In genomic region chr19:48501961-48502719, GRCh38 we compare ENCODE assay signal across 6 cellular contexts. TPM values are rescaled to one million over a fixed set of nuclear protein-coding genes. Genes with fewer than 3 reads are reported as not detected.
DNase-seq lines count a peak whose midpoint lies in the region; ATAC-seq and TF ChIP-seq lines count a peak whose summit lies in the region.

No MANE protein-coding gene starts in this region.

- H3K36me3 ChIP-seq in endodermal cell (ENCODE audit: control insufficient read depth, insufficient read depth, low read length) (no peaks in the 10 kb centered on the region), smooth muscle cell (ENCODE audit: low read depth) (no peaks in the 10 kb centered on the region)

- H3K9ac ChIP-seq in endodermal cell (ENCODE audit: extremely low read depth, low read length, poor library complexity, severe bottlenecking) (no peak overlapping the region), smooth muscle cell (ENCODE audit: low read depth) (no peak overlapping the region)

- H3K27me3 Mint-ChIP-seq in CD14-positive monocyte (ENCODE audit: low read depth in 3 of 3) (peaks cover 21 to 48% (median 27%) of the 10 kb centered on the region in 3 donors), T-helper 17 cell (peaks cover 4% of the 10 kb centered on the region), endodermal cell (ENCODE audit: insufficient read depth) (peaks cover 10% of the 10 kb centered on the region)

- H3K4me1 ChIP-seq in endodermal cell (ENCODE audit: control insufficient read depth, insufficient read depth, low read length): no peaks in the 10 kb centered on the region
- peaks cover 4% of the 10 kb centered on the region for H3K4me1 ChIP-seq in smooth muscle cell (ENCODE audit: low read depth)

- no peak for TF ChIP-seq CTCF in CD14-positive monocyte (IDR thresholded peaks at IDR 0.05)
- TF ChIP-seq CTCF in endodermal cell (conservative IDR thresholded peaks at IDR 0.05): no peak
- TF ChIP-seq CTCF in smooth muscle cell (IDR thresholded peaks at IDR 0.05; ENCODE audit: borderline replicate concordance, insufficient read depth, poor library complexity, severe bottlenecking): no peak

- WGBS in endodermal cell (ENCODE audit: insufficient coverage in 1 of 2, insufficient read length in 1 of 2), 2 experiments: 5 to 9% methylated on average over 19 to 24 of the region's 24 CpGs
- WGBS in smooth muscle cell (ENCODE audit: low lambda C conversion rate): 9% methylated on average over 18 of the region's 24 CpGs

- H3F3A ChIP-seq in smooth muscle cell (ENCODE audit: low read depth): no peaks in the 10 kb centered on the region

- peak; percentile 80 for DNase-seq in CD14-positive monocyte (ENCODE audit: low spot score)
- peak; percentile 36 for DNase-seq in M059J (ENCODE audit: low read depth)
- DNase-seq in T-helper 17 cell: peak; percentile 53 to 73 (median 56)
- DNase-seq in endodermal cell: peak; percentile 100
- peak; percentile 52 to 63 for DNase-seq in stimulated activated CD4-positive, alpha-beta T cell treated with anti-CD3 and anti-CD28 coated beads, Interleukin-1b, Interleukin-23, amount 100 ng/mL, for 4 hours (ENCODE audit: low read depth in 2 of 2)
- no peak for DNase-seq in smooth muscle cell (lab: John Stamatoyannopoulos, UW; ENCODE audit: unreplicated experiment)

- H3K27ac ChIP-seq in endodermal cell (ENCODE audit: low read depth, low read length) (no peak overlapping the region), smooth muscle cell (ENCODE audit: low read depth) (no peak overlapping the region)

- no peak overlapping the region for H2AFZ ChIP-seq in smooth muscle cell (ENCODE audit: low read depth)

- intact Hi-C loops in CD14-positive monocyte (cut with micrococcal nuclease): loop anchor here in 1 of 2 donors (1.0 kb wide), 1 partner anchor 9 kb away; no protein-coding TSS in a partner anchor

- peaks cover 20% of the 10 kb centered on the region for H3K4me1 Mint-ChIP-seq in CD14-positive monocyte
- peaks cover 23% of the 10 kb centered on the region for H3K4me1 Mint-ChIP-seq in T-helper 17 cell
- H3K4me1 Mint-ChIP-seq in endodermal cell: peaks cover 6% of the 10 kb centered on the region

- peak overlapping the region in 1 of 7 donors; percentile 89 for H3K27ac Mint-ChIP-seq in CD14-positive monocyte
- no peak overlapping the region for H3K27ac Mint-ChIP-seq in T-helper 17 cell
- peak overlapping the region; percentile 80 for H3K27ac Mint-ChIP-seq in endodermal cell

- H3K36me3 Mint-ChIP-seq in CD14-positive monocyte (no peaks in the 10 kb centered on the region), T-helper 17 cell (ENCODE audit: low read depth) (no peaks in the 10 kb centered on the region), endodermal cell (ENCODE audit: low read depth) (no peaks in the 10 kb centered on the region)

- H3K9me3 Mint-ChIP-seq in CD14-positive monocyte: peaks cover 0 to 7% (median 5%) of the 10 kb centered on the region in 7 donors
- no peaks in the 10 kb centered on the region for H3K9me3 Mint-ChIP-seq in endodermal cell

- no peak overlapping the region for H3K4me2 ChIP-seq in smooth muscle cell

- H4K20me1 ChIP-seq in smooth muscle cell (ENCODE audit: low read depth): no peaks in the 10 kb centered on the region

- no peaks in the 10 kb centered on the region for H3K9me3 ChIP-seq in T-helper 17 cell (ENCODE audit: control insufficient read depth, low read length, poor library complexity, severe bottlenecking)
- H3K9me3 ChIP-seq in endodermal cell (ENCODE audit: control insufficient read depth, low read length): no peaks in the 10 kb centered on the region
- no peaks in the 10 kb centered on the region for H3K9me3 ChIP-seq in smooth muscle cell (replicated peaks; ENCODE audit: low read depth)

- H3K27me3 ChIP-seq in endodermal cell (ENCODE audit: control insufficient read depth, insufficient read depth, low read length, poor library complexity, severe bottlenecking): no peaks in the 10 kb centered on the region
- H3K27me3 ChIP-seq in smooth muscle cell (ENCODE audit: low read depth): no peaks in the 10 kb centered on the region

- H3K79me2 ChIP-seq in smooth muscle cell (ENCODE audit: low read depth): no peaks in the 10 kb centered on the region

- H3K4me3 ChIP-seq in endodermal cell (ENCODE audit: low read length) (peak overlapping the region; percentile 74), smooth muscle cell (no peak overlapping the region)

- ATAC-seq in T-helper 17 cell: peak; percentile 80

- H3K4me3 Mint-ChIP-seq in CD14-positive monocyte (peak overlapping the region; percentile 61 to 76), T-helper 17 cell (peak overlapping the region; percentile 82), endodermal cell (peak overlapping the region; percentile 72)

RNA-seq across cellular contexts. Expression of gene LMTK3, which starts 9.5 kb away (rescaled TPM):
- polyA plus RNA-seq in CD14-positive monocyte: not detected
- total RNA-seq in M059J (2014; rRNA removed; shearing (Covaris generic)): 0.17 TPM in 1 of 2 replicates, not detected in the other
- total RNA-seq in T-helper 17 cell: 10 to 100 TPM; 11.5 to 18.4 TPM
- total RNA-seq in endodermal cell: 10 to 100 TPM; 11.1 to 14.5 TPM
- polyA plus RNA-seq in endodermal cell (2013, experiment 1 of 2): 9.3 TPM
- 7.6 TPM for polyA plus RNA-seq in endodermal cell (2013, experiment 2 of 2)
- 1.1 and 3.1 TPM in 2 replicates for total RNA-seq in smooth muscle cell
- 0.66 and 1.8 TPM in 2 replicates for polyA plus RNA-seq in smooth muscle cell

RNA-seq across cellular contexts. Expression of gene CYTH2, which starts 33.0 kb away (rescaled TPM):
- polyA plus RNA-seq in CD14-positive monocyte (10 to 100 TPM; 21.3 to 21.7 TPM), smooth muscle cell (62.1 and 95.0 TPM in 2 replicates)
- 33.5 and 63.4 TPM in 2 replicates for total RNA-seq in M059J (2014; rRNA removed; shearing (Covaris generic))
- total RNA-seq in T-helper 17 cell (10 to 100 TPM; 42.3 to 53.4 TPM), endodermal cell (100 to 1,000 TPM; 106 to 133 TPM), smooth muscle cell (44.5 and 49.7 TPM in 2 replicates)
- polyA plus RNA-seq in endodermal cell (2013, experiment 1 of 2): 133 TPM
- polyA plus RNA-seq in endodermal cell (2013, experiment 2 of 2): 112 TPM

RNA-seq across cellular contexts. Expression of gene KCNJ14, which starts 46.8 kb away (rescaled TPM):
- polyA plus RNA-seq in CD14-positive monocyte: under 1 TPM in 1 of 2 donors, not detected in 1; 0.09 TPM
- 0.02 and 0.47 TPM in 2 replicates for total RNA-seq in M059J (2014; rRNA removed; shearing (Covaris generic))
- 1 to 10 TPM; 1.7 to 2.5 TPM for total RNA-seq in T-helper 17 cell
- total RNA-seq in endodermal cell: 1 to 10 TPM in 1 of 2 donors, under 1 TPM in 1; 0.73 to 1.1 TPM
- 0.43 TPM for polyA plus RNA-seq in endodermal cell (2013, experiment 1 of 2)
- polyA plus RNA-seq in endodermal cell (2013, experiment 2 of 2): 0.62 TPM
- total RNA-seq in smooth muscle cell: 1.2 and 1.8 TPM in 2 replicates
- 1.7 and 2.0 TPM in 2 replicates for polyA plus RNA-seq in smooth muscle cell

RNA-seq across cellular contexts. Expression of gene SULT2B1, which starts 49.8 kb away (rescaled TPM):
- polyA plus RNA-seq in CD14-positive monocyte (under 1 TPM in 1 of 2 donors, not detected in 1; 0.40 TPM), smooth muscle cell (0.13 and 2.3 TPM in 2 replicates)
- total RNA-seq in M059J (2014; rRNA removed; shearing (Covaris generic)): not detected in 2 replicates
- total RNA-seq in T-helper 17 cell (not detected), endodermal cell (1 to 10 TPM in 1 of 2 donors, under 1 TPM in 1; 0.35 to 2.4 TPM), smooth muscle cell (1.7 TPM in 1 of 2 replicates, not detected in the other)
- 0.18 TPM for polyA plus RNA-seq in endodermal cell (2013, experiment 1 of 2)
- 0.29 TPM for polyA plus RNA-seq in endodermal cell (2013, experiment 2 of 2)

RNA-seq across cellular contexts. Expression of gene GRWD1, which starts 56.4 kb away (rescaled TPM):
- polyA plus RNA-seq in CD14-positive monocyte: 10 to 100 TPM in 1 of 2 donors, 1 to 10 TPM in 1; 10.0 to 13.9 TPM
- total RNA-seq in M059J (2014; rRNA removed; shearing (Covaris generic)): 41.3 and 49.9 TPM in 2 replicates
- 10 to 100 TPM; 32.5 TPM for total RNA-seq in T-helper 17 cell
- total RNA-seq in endodermal cell: 10 to 100 TPM; 36.6 to 39.2 TPM
- polyA plus RNA-seq in endodermal cell (2013, experiment 1 of 2): 15.0 TPM
- 15.6 TPM for polyA plus RNA-seq in endodermal cell (2013, experiment 2 of 2)
- total RNA-seq in smooth muscle cell: 11.7 and 22.1 TPM in 2 replicates
- 23.6 and 25.7 TPM in 2 replicates for polyA plus RNA-seq in smooth muscle cell
